Comparison of ENCODE assay signal across 1 cellular context in genomic region chr4:153464068-153464467, GRCh38.
A peak's percentile ranks its signal among the peaks of the same experiment; 100 is the strongest.
TF ChIP-seq lines count a peak whose summit lies in the region.

No MANE protein-coding gene starts in this region.

TF ChIP-seq in K562, 482 proteins besides CTCF, POLR2A, EP300 and RAD21 (continued from another document and continues in another):
- TF ChIP-seq, protein P1, sequence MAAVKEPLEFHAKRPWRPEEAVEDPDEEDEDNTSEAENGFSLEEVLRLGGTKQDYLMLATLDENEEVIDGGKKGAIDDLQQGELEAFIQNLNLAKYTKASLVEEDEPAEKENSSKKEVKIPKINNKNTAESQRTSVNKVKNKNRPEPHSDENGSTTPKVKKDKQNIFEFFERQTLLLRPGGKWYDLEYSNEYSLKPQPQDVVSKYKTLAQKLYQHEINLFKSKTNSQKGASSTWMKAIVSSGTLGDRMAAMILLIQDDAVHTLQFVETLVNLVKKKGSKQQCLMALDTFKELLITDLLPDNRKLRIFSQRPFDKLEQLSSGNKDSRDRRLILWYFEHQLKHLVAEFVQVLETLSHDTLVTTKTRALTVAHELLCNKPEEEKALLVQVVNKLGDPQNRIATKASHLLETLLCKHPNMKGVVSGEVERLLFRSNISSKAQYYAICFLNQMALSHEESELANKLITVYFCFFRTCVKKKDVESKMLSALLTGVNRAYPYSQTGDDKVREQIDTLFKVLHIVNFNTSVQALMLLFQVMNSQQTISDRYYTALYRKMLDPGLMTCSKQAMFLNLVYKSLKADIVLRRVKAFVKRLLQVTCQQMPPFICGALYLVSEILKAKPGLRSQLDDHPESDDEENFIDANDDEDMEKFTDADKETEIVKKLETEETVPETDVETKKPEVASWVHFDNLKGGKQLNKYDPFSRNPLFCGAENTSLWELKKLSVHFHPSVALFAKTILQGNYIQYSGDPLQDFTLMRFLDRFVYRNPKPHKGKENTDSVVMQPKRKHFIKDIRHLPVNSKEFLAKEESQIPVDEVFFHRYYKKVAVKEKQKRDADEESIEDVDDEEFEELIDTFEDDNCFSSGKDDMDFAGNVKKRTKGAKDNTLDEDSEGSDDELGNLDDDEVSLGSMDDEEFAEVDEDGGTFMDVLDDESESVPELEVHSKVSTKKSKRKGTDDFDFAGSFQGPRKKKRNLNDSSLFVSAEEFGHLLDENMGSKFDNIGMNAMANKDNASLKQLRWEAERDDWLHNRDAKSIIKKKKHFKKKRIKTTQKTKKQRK (IDR thresholded peaks at IDR 0.05; ENCODE audit: borderline replicate concordance, low read depth, low read length), result no peak
- peak; percentile 83 for TF ChIP-seq NFIC (IDR thresholded peaks at IDR 0.05)
- TF ChIP-seq ZNF830 (CRISPR knock-in tag; IDR thresholded peaks at IDR 0.05), result no peak
- TF ChIP-seq, protein P2, sequence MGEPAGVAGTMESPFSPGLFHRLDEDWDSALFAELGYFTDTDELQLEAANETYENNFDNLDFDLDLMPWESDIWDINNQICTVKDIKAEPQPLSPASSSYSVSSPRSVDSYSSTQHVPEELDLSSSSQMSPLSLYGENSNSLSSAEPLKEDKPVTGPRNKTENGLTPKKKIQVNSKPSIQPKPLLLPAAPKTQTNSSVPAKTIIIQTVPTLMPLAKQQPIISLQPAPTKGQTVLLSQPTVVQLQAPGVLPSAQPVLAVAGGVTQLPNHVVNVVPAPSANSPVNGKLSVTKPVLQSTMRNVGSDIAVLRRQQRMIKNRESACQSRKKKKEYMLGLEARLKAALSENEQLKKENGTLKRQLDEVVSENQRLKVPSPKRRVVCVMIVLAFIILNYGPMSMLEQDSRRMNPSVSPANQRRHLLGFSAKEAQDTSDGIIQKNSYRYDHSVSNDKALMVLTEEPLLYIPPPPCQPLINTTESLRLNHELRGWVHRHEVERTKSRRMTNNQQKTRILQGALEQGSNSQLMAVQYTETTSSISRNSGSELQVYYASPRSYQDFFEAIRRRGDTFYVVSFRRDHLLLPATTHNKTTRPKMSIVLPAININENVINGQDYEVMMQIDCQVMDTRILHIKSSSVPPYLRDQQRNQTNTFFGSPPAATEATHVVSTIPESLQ (CRISPR knock-in tag; IDR thresholded peaks at IDR 0.05), result no peak
- TF ChIP-seq, protein P3, sequence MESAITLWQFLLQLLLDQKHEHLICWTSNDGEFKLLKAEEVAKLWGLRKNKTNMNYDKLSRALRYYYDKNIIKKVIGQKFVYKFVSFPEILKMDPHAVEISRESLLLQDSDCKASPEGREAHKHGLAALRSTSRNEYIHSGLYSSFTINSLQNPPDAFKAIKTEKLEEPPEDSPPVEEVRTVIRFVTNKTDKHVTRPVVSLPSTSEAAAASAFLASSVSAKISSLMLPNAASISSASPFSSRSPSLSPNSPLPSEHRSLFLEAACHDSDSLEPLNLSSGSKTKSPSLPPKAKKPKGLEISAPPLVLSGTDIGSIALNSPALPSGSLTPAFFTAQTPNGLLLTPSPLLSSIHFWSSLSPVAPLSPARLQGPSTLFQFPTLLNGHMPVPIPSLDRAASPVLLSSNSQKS (CRISPR knock-in tag; IDR thresholded peaks at IDR 0.05), result no peak
- peak; percentile 58; the same call in 1 of the 2 replicates for TF ChIP-seq BACH1 (tag; IDR thresholded peaks at IDR 0.05)
- TF ChIP-seq PRMT5 (CRISPR knock-in tag; IDR thresholded peaks at IDR 0.05), result no peak
- TF ChIP-seq, protein P4, sequence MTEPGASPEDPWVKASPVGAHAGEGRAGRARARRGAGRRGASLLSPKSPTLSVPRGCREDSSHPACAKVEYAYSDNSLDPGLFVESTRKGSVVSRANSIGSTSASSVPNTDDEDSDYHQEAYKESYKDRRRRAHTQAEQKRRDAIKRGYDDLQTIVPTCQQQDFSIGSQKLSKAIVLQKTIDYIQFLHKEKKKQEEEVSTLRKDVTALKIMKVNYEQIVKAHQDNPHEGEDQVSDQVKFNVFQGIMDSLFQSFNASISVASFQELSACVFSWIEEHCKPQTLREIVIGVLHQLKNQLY (CRISPR knock-in tag; conservative IDR thresholded peaks at IDR 0.05), result no peak
- TF ChIP-seq ARID1B (IDR thresholded peaks at IDR 0.05), result peak; percentile 96
- TF ChIP-seq ETV1 (tag; conservative IDR thresholded peaks at IDR 0.05; ENCODE audit: low read depth), result no peak
- TF ChIP-seq JUNB (CRISPR knock-in tag; conservative IDR thresholded peaks at IDR 0.05), result no peak
- TF ChIP-seq E2F8 (IDR thresholded peaks at IDR 0.05; ENCODE audit: low read depth, partially characterized antibody), result no peak
- TF ChIP-seq SP2 (IDR thresholded peaks at IDR 0.05; ENCODE audit: extremely low read depth, low read depth, low read length, poor library complexity, severe bottlenecking), result no peak
- no peak for TF ChIP-seq THRAP3 (IDR thresholded peaks at IDR 0.05; ENCODE audit: borderline replicate concordance)
- no peak for TF ChIP-seq NCOA6 (IDR thresholded peaks at IDR 0.05)
- peak; percentile 96 for TF ChIP-seq DPF2 (IDR thresholded peaks at IDR 0.05)
- TF ChIP-seq MCM3 (IDR thresholded peaks at IDR 0.05), result no peak
- no peak for TF ChIP-seq ZNF695 (CRISPR knock-in tag; IDR thresholded peaks at IDR 0.05)
- TF ChIP-seq MED1 (CRISPR knock-in tag; IDR thresholded peaks at IDR 0.05; ENCODE audit: borderline replicate concordance), result no peak
- TF ChIP-seq THRA (IDR thresholded peaks at IDR 0.05), result no peak
- peak; percentile 46; the same call in 1 of the 2 replicates for TF ChIP-seq TFAP4 (CRISPR knock-in tag; IDR thresholded peaks at IDR 0.05; ENCODE audit: borderline replicate concordance)
- no peak for TF ChIP-seq RB1 (IDR thresholded peaks at IDR 0.05; ENCODE audit: low read depth)
- TF ChIP-seq, protein P5, sequence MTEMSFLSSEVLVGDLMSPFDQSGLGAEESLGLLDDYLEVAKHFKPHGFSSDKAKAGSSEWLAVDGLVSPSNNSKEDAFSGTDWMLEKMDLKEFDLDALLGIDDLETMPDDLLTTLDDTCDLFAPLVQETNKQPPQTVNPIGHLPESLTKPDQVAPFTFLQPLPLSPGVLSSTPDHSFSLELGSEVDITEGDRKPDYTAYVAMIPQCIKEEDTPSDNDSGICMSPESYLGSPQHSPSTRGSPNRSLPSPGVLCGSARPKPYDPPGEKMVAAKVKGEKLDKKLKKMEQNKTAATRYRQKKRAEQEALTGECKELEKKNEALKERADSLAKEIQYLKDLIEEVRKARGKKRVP (CRISPR knock-in tag; IDR thresholded peaks at IDR 0.05), result no peak
- TF ChIP-seq TAL1 (IDR thresholded peaks at IDR 0.05), result peak; percentile 90
- TF ChIP-seq ZNF57 (CRISPR knock-in tag; IDR thresholded peaks at IDR 0.05), result no peak
- TF ChIP-seq PYGO2 (tag; IDR thresholded peaks at IDR 0.05), result no peak
- TF ChIP-seq U2AF2 (optimal IDR thresholded peaks at IDR 0.05; ENCODE audit: low read depth, low read length), result no peak
- peak; percentile 38; the same call in 1 of the 2 replicates for TF ChIP-seq SMAD4 (CRISPR knock-in tag; conservative IDR thresholded peaks at IDR 0.05)
- TF ChIP-seq CCNT2 (IDR thresholded peaks at IDR 0.05; ENCODE audit: borderline replicate concordance, extremely low read depth, insufficient read length, low read depth, low read length), result peak; percentile 83
- TF ChIP-seq MAZ (CRISPR knock-in tag; conservative IDR thresholded peaks at IDR 0.05 in 1 of 2, IDR thresholded peaks at IDR 0.05 in 1 of 2), result peak in 1 of 2 experiments; percentile 66; a peak in 2 of 4 replicates
- no peak for TF ChIP-seq ESRRA (IDR thresholded peaks at IDR 0.05; ENCODE audit: borderline replicate concordance, low read depth)
- no peak for TF ChIP-seq ELF4 (CRISPR knock-in tag; IDR thresholded peaks at IDR 0.05)
- TF ChIP-seq ATF2 (CRISPR knock-in tag; IDR thresholded peaks at IDR 0.05), result no peak
- no peak for TF ChIP-seq TGIF2 (CRISPR knock-in tag; IDR thresholded peaks at IDR 0.05)
- TF ChIP-seq SETDB1 (IDR thresholded peaks at IDR 0.05; ENCODE audit: low read length), result no peak
- no peak for TF ChIP-seq ZNF133 (CRISPR knock-in tag; IDR thresholded peaks at IDR 0.05)
- no peak for TF ChIP-seq RBM22 (IDR thresholded peaks at IDR 0.05; ENCODE audit: low read depth, low read length, poor library complexity, severe bottlenecking)
- no peak for TF ChIP-seq U2AF1 (optimal IDR thresholded peaks at IDR 0.05; ENCODE audit: low read depth, low read length)
- TF ChIP-seq MECOM (CRISPR knock-in tag; IDR thresholded peaks at IDR 0.05), result no peak
- no peak for TF ChIP-seq IFI16 (CRISPR knock-in tag; IDR thresholded peaks at IDR 0.05)
- no peak for TF ChIP-seq ZBTB17 (CRISPR knock-in tag; IDR thresholded peaks at IDR 0.05)
- no peak for TF ChIP-seq PTTG1 (tag; IDR thresholded peaks at IDR 0.05; ENCODE audit: low read depth)
- TF ChIP-seq, protein P6, sequence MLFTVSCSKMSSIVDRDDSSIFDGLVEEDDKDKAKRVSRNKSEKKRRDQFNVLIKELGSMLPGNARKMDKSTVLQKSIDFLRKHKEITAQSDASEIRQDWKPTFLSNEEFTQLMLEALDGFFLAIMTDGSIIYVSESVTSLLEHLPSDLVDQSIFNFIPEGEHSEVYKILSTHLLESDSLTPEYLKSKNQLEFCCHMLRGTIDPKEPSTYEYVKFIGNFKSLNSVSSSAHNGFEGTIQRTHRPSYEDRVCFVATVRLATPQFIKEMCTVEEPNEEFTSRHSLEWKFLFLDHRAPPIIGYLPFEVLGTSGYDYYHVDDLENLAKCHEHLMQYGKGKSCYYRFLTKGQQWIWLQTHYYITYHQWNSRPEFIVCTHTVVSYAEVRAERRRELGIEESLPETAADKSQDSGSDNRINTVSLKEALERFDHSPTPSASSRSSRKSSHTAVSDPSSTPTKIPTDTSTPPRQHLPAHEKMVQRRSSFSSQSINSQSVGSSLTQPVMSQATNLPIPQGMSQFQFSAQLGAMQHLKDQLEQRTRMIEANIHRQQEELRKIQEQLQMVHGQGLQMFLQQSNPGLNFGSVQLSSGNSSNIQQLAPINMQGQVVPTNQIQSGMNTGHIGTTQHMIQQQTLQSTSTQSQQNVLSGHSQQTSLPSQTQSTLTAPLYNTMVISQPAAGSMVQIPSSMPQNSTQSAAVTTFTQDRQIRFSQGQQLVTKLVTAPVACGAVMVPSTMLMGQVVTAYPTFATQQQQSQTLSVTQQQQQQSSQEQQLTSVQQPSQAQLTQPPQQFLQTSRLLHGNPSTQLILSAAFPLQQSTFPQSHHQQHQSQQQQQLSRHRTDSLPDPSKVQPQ (CRISPR knock-in tag; IDR thresholded peaks at IDR 0.05; ENCODE audit: borderline replicate concordance), result no peak
- TF ChIP-seq MAFF (IDR thresholded peaks at IDR 0.05; ENCODE audit: low read length), result peak; percentile 93
- TF ChIP-seq FOXJ2 (tag; IDR thresholded peaks at IDR 0.05), result 0 out of 2 replicates have a peak, but pooled peaks have one; percentile 53
- no peak for TF ChIP-seq ZC3H11A (IDR thresholded peaks at IDR 0.05; ENCODE audit: low read depth, low read length)
- peak; percentile 72 to 78 for TF ChIP-seq TRIM24 (IDR thresholded peaks at IDR 0.05)
- peak; percentile 93 for TF ChIP-seq MAFK (IDR thresholded peaks at IDR 0.05; ENCODE audit: low read length)
- no peak for TF ChIP-seq ZNF134 (CRISPR knock-in tag; conservative IDR thresholded peaks at IDR 0.05)
- peak; percentile 54 for TF ChIP-seq FOSL1 (tag; conservative IDR thresholded peaks at IDR 0.05)
- TF ChIP-seq ARHGAP35 (IDR thresholded peaks at IDR 0.05; ENCODE audit: partially characterized antibody), result no peak
- no peak for TF ChIP-seq RFX7 (CRISPR knock-in tag; IDR thresholded peaks at IDR 0.05)
- TF ChIP-seq ZNF75A (CRISPR knock-in tag; IDR thresholded peaks at IDR 0.05), result no peak
